8 cellular contexts compared by ENCODE assay signal in genomic region chr1:23559136-23559984, GRCh38. TPM values are rescaled to one million over a fixed set of nuclear protein-coding genes. Genes with fewer than 3 reads are reported as not detected.
DNase-seq lines count a peak whose midpoint lies in the region; ATAC-seq and TF ChIP-seq lines count a peak whose summit lies in the region.

TSS of gene ID3 (minus strand) at chr1:23559501. CDS start at chr1:23559426, 75 bp downstream.

- peak within 1 kb of the TSS; percentile 47 for H3K23ac ChIP-seq in neuronal stem cell (ENCODE audit: low read depth, low read length, poor library complexity)

- ATAC-seq in foreskin keratinocyte: peak; percentile 70

- TF ChIP-seq CTCF in MM.1S (IDR thresholded peaks at IDR 0.05; ENCODE audit: low read length) (no peak), foreskin keratinocyte (conservative IDR thresholded peaks at IDR 0.05) (no peak), subcutaneous adipose tissue (IDR thresholded peaks at IDR 0.05; ENCODE audit: low read depth) (no peak)

- H3K36me3 ChIP-seq in H7 (replicated peaks; ENCODE audit: control insufficient read depth, insufficient read depth, low read length) (no peaks in the 10 kb centered on the region), MM.1S (replicated peaks; ENCODE audit: insufficient read depth, low read length) (no peaks in the 10 kb centered on the region), neuronal stem cell (replicated peaks in 1 of 2; ENCODE audit: control insufficient read depth in 2 of 2, insufficient read depth in 2 of 2, low read length in 2 of 2) (peaks cover 0 to 24% of the 10 kb centered on the region in 2 donors)

- H3K27me3 ChIP-seq in H7 (ENCODE audit: control insufficient read depth, insufficient read depth, low read length) (peaks cover 17% of the 10 kb centered on the region), MM.1S (replicated peaks; ENCODE audit: insufficient read depth, low read length) (peaks cover 17% of the 10 kb centered on the region), foreskin keratinocyte (no peaks in the 10 kb centered on the region), neuronal stem cell (ENCODE audit: control insufficient read depth in 3 of 3, insufficient read depth in 3 of 3, low read depth in 1 of 3, low read length in 3 of 3) (peaks cover 0 to 5% (median 0%) of the 10 kb centered on the region in 3 experiments)

- H2AK5ac ChIP-seq in neuronal stem cell (ENCODE audit: low read depth, low read length): peak within 1 kb of the TSS; percentile 26

- peaks cover 6% of the 10 kb centered on the region for H3K79me1 ChIP-seq in neuronal stem cell (ENCODE audit: low read depth, low read length)

- in situ Hi-C loops in G401 (cut with HindIII; ENCODE audit: low sequenced_read_pairs): no loop called here

- peaks cover 9% of the 10 kb centered on the region for H3K79me2 ChIP-seq in MM.1S (ENCODE audit: low read length)

- peak within 1 kb of the TSS; percentile 13 for H2BK15ac ChIP-seq in neuronal stem cell (ENCODE audit: low read length)

- WGBS in neuronal stem cell (ENCODE audit: extremely low coverage in 2 of 2, insufficient read length in 2 of 2, insufficient replicate concordance in 1 of 2), 2 donors: no CpG with 5 or more reads among the region's 57 CpGs

- peak within 1 kb of the TSS; percentile 92 for H3K18ac ChIP-seq in neuronal stem cell (ENCODE audit: low read length)

- H3K4me3 ChIP-seq in H7 (ENCODE audit: insufficient read depth, low read depth, low read length) (peak within 1 kb of the TSS; percentile 83), MM.1S (ENCODE audit: low read length) (peak within 1 kb of the TSS; percentile 92), neuronal stem cell (ENCODE audit: low read length in 2 of 2) (peak within 1 kb of the TSS; percentile 91 to 93)

- H3K9ac ChIP-seq in MM.1S (ENCODE audit: low read length): peak within 1 kb of the TSS; percentile 69
- peak within 1 kb of the TSS; percentile 95 for H3K9ac ChIP-seq in neuronal stem cell (ENCODE audit: low read depth, low read length, poor library complexity)

- no peak within 1 kb of the TSS for H2BK120ac ChIP-seq in neuronal stem cell (ENCODE audit: low read depth, low read length)

- H3K4me1 ChIP-seq in MM.1S (ENCODE audit: low read length) (peaks cover 30% of the 10 kb centered on the region), foreskin keratinocyte (peaks cover 23% of the 10 kb centered on the region), neuronal stem cell (ENCODE audit: control insufficient read depth in 2 of 2, insufficient read depth in 1 of 2, low read depth in 1 of 2, low read length in 2 of 2) (peaks cover 45 to 51% of the 10 kb centered on the region in 2 donors)

- H4K20me1 ChIP-seq in MM.1S (ENCODE audit: insufficient read depth, low read length): no peaks in the 10 kb centered on the region

- DNase-seq in G401 (ENCODE audit: low spot score) (peak; percentile 77), H7 (peak; percentile 91), MM.1S (peak; percentile 95), SIG-M5 treated with dmso at 0.1 percent for 504 hours (lab: John Stamatoyannopoulos, UW; ENCODE audit: unreplicated experiment) (peak; percentile 90), foreskin keratinocyte (peak; percentile 80 to 91), neuronal stem cell (ENCODE audit: low spot score) (peak; percentile 92)
- DNase-seq in activated gamma-delta T cell treated with anti-CD3 and anti-CD28 coated beads, Interleukin-2, amount 50 U/mL, for 16 hours (ENCODE audit: low read depth): peak; percentile 78

- H3K27ac ChIP-seq in MM.1S (ENCODE audit: low read length): peak within 1 kb of the TSS; percentile 65; the same call in 1 of the 2 replicates
- peak within 1 kb of the TSS; percentile 61 for H3K27ac ChIP-seq in foreskin keratinocyte
- H3K27ac ChIP-seq in neuronal stem cell (replicated peaks; ENCODE audit: low read length): peak within 1 kb of the TSS; percentile 79

- no peak within 1 kb of the TSS for H3K4ac ChIP-seq in neuronal stem cell (ENCODE audit: low read length)

- H2BK12ac ChIP-seq in neuronal stem cell (ENCODE audit: low read length): no peak within 1 kb of the TSS

- H3F3A ChIP-seq in MM.1S (ENCODE audit: insufficient read depth, low read length): peaks cover 50% of the 10 kb centered on the region

- H3K9me3 ChIP-seq in MM.1S (replicated peaks; ENCODE audit: insufficient read depth, low read length) (no peaks in the 10 kb centered on the region), neuronal stem cell (replicated peaks in 1 of 2; ENCODE audit: control insufficient read depth in 2 of 2, insufficient read depth in 1 of 2, low read depth in 1 of 2, low read length in 2 of 2) (no peaks in the 10 kb centered on the region)

- no peaks in the 10 kb centered on the region for H3K9me2 ChIP-seq in MM.1S (replicated peaks; ENCODE audit: insufficient read depth, low read length)

- H2BK5ac ChIP-seq in neuronal stem cell (ENCODE audit: low read length): peak within 1 kb of the TSS; percentile 44

- H3K14ac ChIP-seq in neuronal stem cell (ENCODE audit: low read length): peak within 1 kb of the TSS; percentile 39

- H3K4me2 ChIP-seq in MM.1S (ENCODE audit: low read depth, low read length): peak within 1 kb of the TSS; percentile 94
- H3K4me2 ChIP-seq in neuronal stem cell (ENCODE audit: insufficient read depth, low read length, poor library complexity, severe bottlenecking): peak within 1 kb of the TSS; percentile 86

- H4K8ac ChIP-seq in neuronal stem cell (ENCODE audit: low read depth, low read length): no peak within 1 kb of the TSS

- H4K91ac ChIP-seq in neuronal stem cell (ENCODE audit: low read depth, low read length, poor library complexity): no peak within 1 kb of the TSS

- H2AFZ ChIP-seq in MM.1S (ENCODE audit: low read length): peak within 1 kb of the TSS; percentile 61
- peak within 1 kb of the TSS; percentile 41 for H2AFZ ChIP-seq in neuronal stem cell (ENCODE audit: low read length)

RNA-seq across cellular contexts. Expression of gene ID3, which starts in this region (rescaled TPM):
- 1,524 and 1,844 TPM in 2 replicates for total RNA-seq in G401 (2014; rRNA removed; shearing (Covaris generic))
- total RNA-seq in H7 (2014; rRNA removed; shearing (Covaris generic)): 149 and 160 TPM in 2 replicates
- total RNA-seq in foreskin keratinocyte (7.8 and 13.0 TPM in 2 replicates), subcutaneous adipose tissue (100 to 1,000 TPM in 2 of 4 donors, 10 to 100 TPM in 2; 62.0 to 144 (median 110) TPM)
- 10.2 and 17.0 TPM in 2 replicates for polyA plus RNA-seq in foreskin keratinocyte
- polyA plus RNA-seq in neuronal stem cell (2013, experiment 1 of 2): 99.9 TPM
- 99.2 TPM for polyA plus RNA-seq in neuronal stem cell (2013, experiment 2 of 2)

Comparison
In these comparisons a context has a peak if more than half of its experiments do, and no peak if none do; other contexts are left out.
1. Peak in every context shown above with its lines: DNase-seq, ATAC-seq, H3K4me3 ChIP-seq and H3K27ac ChIP-seq.